Comparison of ENCODE assay signal across 12 cellular contexts in genomic region chr18:48476550-48476917, GRCh38.
"Had no signal": no experiment of that assay in that cellular context is flagged by ENCODE, and none has a peak within 500 bp of the region (broad histone marks: within the 10 kb centered on the region; RNA-seq: fewer than 3 reads in every experiment).

No MANE protein-coding gene starts in this region.

- H3K27ac ChIP-seq: body of pancreas, esophagus squamous epithelium, gastroesophageal sphincter had no signal

- FAIRE-seq: colon had no signal

- DNase-seq: activated CD4-positive, alpha-beta T cell treated with anti-CD3 and anti-CD28 coated beads for 1 hour; activated CD8-positive, alpha-beta memory T cell treated with anti-CD3 and anti-CD28 coated beads, Interleukin-2, amount 50 U/mL, for 4 hours; activated gamma-delta T cell; activated naive CD4-positive, alpha-beta T cell; activated naive CD8-positive, alpha-beta T cell treated with anti-CD3 and anti-CD28 coated beads, Interleukin-2, amount 10 ng/mL, durations not matched to agents 7 days and 5 days; activated T-cell treated with anti-CD3 and anti-CD28 coated beads, Interleukin-2, amount 50 U/mL, for 1 hour; cortex of kidney; effector CD4-positive, alpha-beta T cell; esophagus squamous epithelium had no signal

- H3K36me3 ChIP-seq: esophagus squamous epithelium, gastroesophageal sphincter had no signal

- H3K9me3 ChIP-seq: body of pancreas had no signal

- H3K27me3 ChIP-seq: body of pancreas, gastroesophageal sphincter had no signal

- H3K4me3 ChIP-seq: body of pancreas, esophagus squamous epithelium, gastroesophageal sphincter had no signal
